Comparison of ENCODE assay signal across 39 cellular contexts in the genomic region with DNA sequence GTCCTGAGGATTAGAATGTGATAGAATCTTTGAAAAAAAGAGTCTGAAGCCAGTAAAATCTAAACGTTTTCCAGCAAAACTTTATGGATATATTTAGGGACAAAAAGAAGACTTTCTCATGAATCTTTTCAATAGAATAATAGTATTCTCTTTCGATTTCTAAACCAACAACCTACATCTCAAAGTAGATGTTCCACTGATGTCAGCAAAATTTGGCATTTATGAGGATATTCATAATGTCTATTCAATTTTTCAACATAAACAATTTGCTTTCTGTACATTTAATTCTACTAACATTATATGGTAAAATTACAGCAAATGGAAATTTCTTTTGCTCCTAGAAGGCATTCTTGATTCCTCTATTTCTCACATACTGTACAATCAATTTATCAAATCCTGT.
"Had no signal": no experiment of that assay in that cellular context is flagged by ENCODE, and none has a peak within 500 bp of the region (broad histone marks: within the 10 kb centered on the region; RNA-seq: fewer than 3 reads in every experiment).

No MANE protein-coding gene starts in this region.

- H3K27me3 ChIP-seq: adrenal gland, ascending aorta, body of pancreas, brain microvascular endothelial cell, breast epithelium, cardiac muscle cell had no signal

- FAIRE-seq: astrocyte, bronchial epithelial cell had no signal

- H3K4me1 Mint-ChIP-seq: activated naive CD4-positive, alpha-beta T cell treated with anti-CD3 and anti-CD28 coated beads, Interleukin-2, amount 10 ng/mL, durations not matched to agents 7 days and 5 days; activated naive CD4-positive, alpha-beta T cell treated with anti-CD3 and anti-CD28 coated beads, Interleukin-2, amount 50 U/mL, for 24 hours; activated naive CD8-positive, alpha-beta T cell treated with anti-CD3 and anti-CD28 coated beads for 36 hours; activated naive CD8-positive, alpha-beta T cell treated with anti-CD3 and anti-CD28 coated beads, Interleukin-2, amount 10 ng/mL, durations not matched to agents 7 days and 5 days; activated naive CD8-positive, alpha-beta T cell treated with anti-CD3 and anti-CD28 coated beads, Interleukin-2, amount 50 U/mL, for 24 hours; activated T-helper 17 cell treated with anti-CD3 and anti-CD28 coated beads, Interleukin-2, amount 50 U/mL, for 72 hours; brain; central memory CD8-positive, alpha-beta T cell had no signal

- ATAC-seq: activated naive CD4-positive, alpha-beta T cell treated with anti-CD3 and anti-CD28 coated beads, Interleukin-2, amount 50 U/mL, for 72 hours; activated naive CD8-positive, alpha-beta T cell treated with anti-CD3 and anti-CD28 coated beads, Interleukin-2, amount 50 U/mL, for 24 hours; activated T-cell treated with anti-CD3 and anti-CD28 coated beads, Interleukin-2, amount 50 U/mL, for 4 hours; activated T-cell treated with anti-CD3 and anti-CD28 coated beads, Interleukin-2, amount 50 U/mL, for 72 hours; activated T-helper 17 cell treated with anti-CD3 and anti-CD28 coated beads, Interleukin-2, amount 50 U/mL, for 72 hours; body of pancreas had no signal

- H3K36me3 Mint-ChIP-seq: activated naive CD4-positive, alpha-beta T cell treated with anti-CD3 and anti-CD28 coated beads, Interleukin-2, amount 10 ng/mL, durations not matched to agents 7 days and 5 days; activated naive CD4-positive, alpha-beta T cell treated with anti-CD3 and anti-CD28 coated beads, Interleukin-2, amount 50 U/mL, for 24 hours; activated naive CD4-positive, alpha-beta T cell treated with anti-CD3 and anti-CD28 coated beads, Interleukin-2, amount 50 U/mL, for 72 hours; activated naive CD8-positive, alpha-beta T cell; activated naive CD8-positive, alpha-beta T cell treated with anti-CD3 and anti-CD28 coated beads for 36 hours; activated naive CD8-positive, alpha-beta T cell treated with anti-CD3 and anti-CD28 coated beads, Interleukin-2, amount 10 ng/mL, durations not matched to agents 7 days and 5 days; brain had no signal

- H3K27me3 Mint-ChIP-seq: activated naive CD4-positive, alpha-beta T cell treated with anti-CD3 and anti-CD28 coated beads, Interleukin-2, amount 10 ng/mL, durations not matched to agents 7 days and 5 days; activated naive CD4-positive, alpha-beta T cell treated with anti-CD3 and anti-CD28 coated beads, Interleukin-2, amount 50 U/mL, for 24 hours; activated naive CD8-positive, alpha-beta T cell; activated naive CD8-positive, alpha-beta T cell treated with anti-CD3 and anti-CD28 coated beads for 36 hours; activated naive CD8-positive, alpha-beta T cell treated with anti-CD3 and anti-CD28 coated beads, Interleukin-2, amount 10 ng/mL, durations not matched to agents 7 days and 5 days; activated naive CD8-positive, alpha-beta T cell treated with anti-CD3 and anti-CD28 coated beads, Interleukin-2, amount 50 U/mL, for 24 hours; activated T-cell treated with anti-CD3 and anti-CD28 coated beads, Interleukin-2, amount 50 U/mL, for 24 hours; activated T-helper 17 cell treated with anti-CD3 and anti-CD28 coated beads, Interleukin-2, amount 50 U/mL, for 72 hours; brain; central memory CD8-positive, alpha-beta T cell had no signal

- H3K27ac Mint-ChIP-seq: activated naive CD4-positive, alpha-beta T cell treated with anti-CD3 and anti-CD28 coated beads for 36 hours; activated naive CD4-positive, alpha-beta T cell treated with anti-CD3 and anti-CD28 coated beads, Interleukin-2, amount 10 ng/mL, durations not matched to agents 7 days and 5 days; activated naive CD4-positive, alpha-beta T cell treated with anti-CD3 and anti-CD28 coated beads, Interleukin-2, amount 50 U/mL, for 24 hours; activated naive CD4-positive, alpha-beta T cell treated with anti-CD3 and anti-CD28 coated beads, Interleukin-2, amount 50 U/mL, for 72 hours; activated naive CD8-positive, alpha-beta T cell; activated naive CD8-positive, alpha-beta T cell treated with anti-CD3 and anti-CD28 coated beads for 36 hours; activated naive CD8-positive, alpha-beta T cell treated with anti-CD3 and anti-CD28 coated beads, Interleukin-2, amount 10 ng/mL, durations not matched to agents 7 days and 5 days; activated naive CD8-positive, alpha-beta T cell treated with anti-CD3 and anti-CD28 coated beads, Interleukin-2, amount 50 U/mL, for 24 hours; activated T-cell treated with anti-CD3 and anti-CD28 coated beads, Interleukin-2, amount 50 U/mL, for 24 hours; activated T-cell treated with anti-CD3 and anti-CD28 coated beads, Interleukin-2, amount 50 U/mL, for 72 hours; activated T-helper 1 cell treated with anti-CD3 and anti-CD28 coated beads, Interleukin-12 subunit alpha, Interleukin-12 subunit beta, Interleukin-2, Interleukin-4 antibody, amounts not matched to agents 30 ng/mL and 10 ng/mL and 1 ng/mL, durations not matched to agents 14 hours and 24 hours and 36 hours; activated T-helper 17 cell treated with anti-CD3 and anti-CD28 coated beads, Interleukin-2, amount 50 U/mL, for 72 hours; activated T-helper 2 cell treated with anti-CD3 and anti-CD28 coated beads, Interferon-gamma antibody, Interleukin-2, Interleukin-4, amounts not matched to agents 10 μg/mL and 5 μg/mL and 100 μg/mL, durations not matched to agents 14 hours and 24 hours and 36 hours; brain had no signal

- H3K9me3 ChIP-seq: adrenal gland, ascending aorta, body of pancreas, breast epithelium had no signal

- H3K4me3 ChIP-seq: adrenal gland, ascending aorta, body of pancreas, breast epithelium, cardiac muscle cell had no signal

- H3K4me3 Mint-ChIP-seq: activated naive CD4-positive, alpha-beta T cell treated with anti-CD3 and anti-CD28 coated beads for 36 hours; activated naive CD4-positive, alpha-beta T cell treated with anti-CD3 and anti-CD28 coated beads, Interleukin-2, amount 10 ng/mL, durations not matched to agents 7 days and 5 days; activated naive CD4-positive, alpha-beta T cell treated with anti-CD3 and anti-CD28 coated beads, Interleukin-2, amount 50 U/mL, for 24 hours; activated naive CD8-positive, alpha-beta T cell; activated naive CD8-positive, alpha-beta T cell treated with anti-CD3 and anti-CD28 coated beads for 36 hours; activated naive CD8-positive, alpha-beta T cell treated with anti-CD3 and anti-CD28 coated beads, Interleukin-2, amount 10 ng/mL, durations not matched to agents 7 days and 5 days; activated naive CD8-positive, alpha-beta T cell treated with anti-CD3 and anti-CD28 coated beads, Interleukin-2, amount 50 U/mL, for 24 hours; activated T-cell treated with anti-CD3 and anti-CD28 coated beads, Interleukin-2, amount 50 U/mL, for 24 hours; activated T-cell treated with anti-CD3 and anti-CD28 coated beads, Interleukin-2, amount 50 U/mL, for 4 hours; activated T-cell treated with anti-CD3 and anti-CD28 coated beads, Interleukin-2, amount 50 U/mL, for 72 hours; activated T-helper 1 cell treated with anti-CD3 and anti-CD28 coated beads, Interleukin-12 subunit alpha, Interleukin-12 subunit beta, Interleukin-2, Interleukin-4 antibody, amounts not matched to agents 30 ng/mL and 10 ng/mL and 1 ng/mL, durations not matched to agents 14 hours and 24 hours and 36 hours; activated T-helper 17 cell treated with anti-CD3 and anti-CD28 coated beads, Interleukin-2, amount 50 U/mL, for 72 hours; brain; central memory CD8-positive, alpha-beta T cell had no signal

- H3K9me3 Mint-ChIP-seq: activated naive CD4-positive, alpha-beta T cell treated with anti-CD3 and anti-CD28 coated beads for 36 hours; activated naive CD4-positive, alpha-beta T cell treated with anti-CD3 and anti-CD28 coated beads, Interleukin-2, amount 50 U/mL, for 24 hours; activated naive CD8-positive, alpha-beta T cell treated with anti-CD3 and anti-CD28 coated beads for 36 hours; activated naive CD8-positive, alpha-beta T cell treated with anti-CD3 and anti-CD28 coated beads, Interleukin-2, amount 50 U/mL, for 24 hours; activated T-cell treated with anti-CD3 and anti-CD28 coated beads, Interleukin-2, amount 50 U/mL, for 4 hours; activated T-helper 1 cell treated with anti-CD3 and anti-CD28 coated beads, Interleukin-12 subunit alpha, Interleukin-12 subunit beta, Interleukin-2, Interleukin-4 antibody, amounts not matched to agents 30 ng/mL and 10 ng/mL and 1 ng/mL, durations not matched to agents 14 hours and 24 hours and 36 hours; activated T-helper 17 cell treated with anti-CD3 and anti-CD28 coated beads, Interleukin-2, amount 50 U/mL, for 72 hours; activated T-helper 2 cell treated with anti-CD3 and anti-CD28 coated beads, Interferon-gamma antibody, Interleukin-2, Interleukin-4, amounts not matched to agents 10 μg/mL and 5 μg/mL and 100 μg/mL, durations not matched to agents 14 hours and 24 hours and 36 hours; brain had no signal

- H3K4me1 ChIP-seq: adrenal gland, ascending aorta, body of pancreas, breast epithelium had no signal

- DNase-seq: activated effector memory CD4-positive, alpha-beta T cell treated with anti-CD3 and anti-CD28 coated beads, Interleukin-2, amount 50 U/mL, for 16 hours; activated effector memory CD4-positive, alpha-beta T cell treated with Interleukin-2 at 50 U/mL for 16 hours; activated gamma-delta T cell; activated gamma-delta T cell treated with Interleukin-2 at 50 U/mL for 16 hours; activated naive CD4-positive, alpha-beta T cell; activated naive CD4-positive, alpha-beta T cell treated with anti-CD3 and anti-CD28 coated beads for 36 hours; activated naive CD4-positive, alpha-beta T cell treated with anti-CD3 and anti-CD28 coated beads, Interleukin-2, amount 10 ng/mL, durations not matched to agents 7 days and 5 days; activated naive CD4-positive, alpha-beta T cell treated with anti-CD3 and anti-CD28 coated beads, Interleukin-2, amount 50 U/mL, for 16 hours; activated naive CD4-positive, alpha-beta T cell treated with Interleukin-2 at 50 U/mL for 16 hours; activated naive CD8-positive, alpha-beta T cell treated with anti-CD3 and anti-CD28 coated beads for 36 hours; activated naive CD8-positive, alpha-beta T cell treated with anti-CD3 and anti-CD28 coated beads, Interleukin-2, amount 10 ng/mL, durations not matched to agents 7 days and 5 days; activated naive CD8-positive, alpha-beta T cell treated with anti-CD3 and anti-CD28 coated beads, Interleukin-2, amount 50 U/mL, for 24 hours; activated T-cell treated with anti-CD3 and anti-CD28 coated beads, Interleukin-2, amount 50 U/mL, for 24 hours; activated T-cell treated with anti-CD3 and anti-CD28 coated beads, Interleukin-2, amount 50 U/mL, for 4 hours; activated T-cell treated with anti-CD3 and anti-CD28 coated beads, Interleukin-2, amount 50 U/mL, for 48 hours; activated T-cell treated with anti-CD3 and anti-CD28 coated beads, Interleukin-2, amount 50 U/mL, for 72 hours; adrenal gland; amniotic stem cell; amygdala; anterior cingulate cortex; aorta; body of pancreas; brain microvascular endothelial cell; caudate nucleus; central memory CD4-positive, alpha-beta T cell; cerebellar nuclear complex had no signal

- H3K36me3 ChIP-seq: adrenal gland, ascending aorta, brain microvascular endothelial cell, breast epithelium, cardiac muscle cell had no signal

- H3K27ac ChIP-seq: adrenal gland, ascending aorta, body of pancreas, brain microvascular endothelial cell, breast epithelium, cardiac muscle cell had no signal
